ENCODE assay signal across 1 cellular context in the genomic region with DNA sequence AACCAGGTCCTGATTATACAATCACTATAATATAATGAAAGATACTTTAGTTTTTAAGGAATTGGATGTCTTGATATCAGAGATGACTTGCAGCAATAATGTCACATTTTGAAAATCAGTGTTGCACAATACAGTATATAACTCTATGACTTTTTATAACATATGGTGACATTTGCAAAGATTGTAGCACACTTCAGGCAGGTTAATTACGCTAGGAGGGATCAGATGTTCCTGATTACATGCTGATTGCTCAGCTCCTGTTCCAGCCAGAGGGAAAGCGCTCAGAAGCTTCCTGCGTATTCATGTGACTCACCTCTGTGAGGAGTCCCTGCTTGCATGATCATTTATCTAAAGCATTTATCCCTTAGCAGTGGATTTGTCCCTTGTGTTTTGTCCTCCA.
TF ChIP-seq lines count a peak whose summit lies in the region.

No MANE protein-coding gene starts in this region.

TF ChIP-seq in SK-N-SH, 30 proteins besides CTCF, POLR2A, EP300 and RAD21:
- TF ChIP-seq RCOR1 (IDR thresholded peaks at IDR 0.05; ENCODE audit: low read length) = peak; percentile 22; the same call in 1 of the 2 replicates
- TF ChIP-seq CHD2 (IDR thresholded peaks at IDR 0.05; ENCODE audit: low read length, partially characterized antibody) = no peak
- TF ChIP-seq, protein P1, sequence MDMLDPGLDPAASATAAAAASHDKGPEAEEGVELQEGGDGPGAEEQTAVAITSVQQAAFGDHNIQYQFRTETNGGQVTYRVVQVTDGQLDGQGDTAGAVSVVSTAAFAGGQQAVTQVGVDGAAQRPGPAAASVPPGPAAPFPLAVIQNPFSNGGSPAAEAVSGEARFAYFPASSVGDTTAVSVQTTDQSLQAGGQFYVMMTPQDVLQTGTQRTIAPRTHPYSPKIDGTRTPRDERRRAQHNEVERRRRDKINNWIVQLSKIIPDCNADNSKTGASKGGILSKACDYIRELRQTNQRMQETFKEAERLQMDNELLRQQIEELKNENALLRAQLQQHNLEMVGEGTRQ (IDR thresholded peaks at IDR 0.05; ENCODE audit: borderline replicate concordance, low read depth, low read length) = no peak
